12 cellular contexts compared by ENCODE assay signal in the genomic region with DNA sequence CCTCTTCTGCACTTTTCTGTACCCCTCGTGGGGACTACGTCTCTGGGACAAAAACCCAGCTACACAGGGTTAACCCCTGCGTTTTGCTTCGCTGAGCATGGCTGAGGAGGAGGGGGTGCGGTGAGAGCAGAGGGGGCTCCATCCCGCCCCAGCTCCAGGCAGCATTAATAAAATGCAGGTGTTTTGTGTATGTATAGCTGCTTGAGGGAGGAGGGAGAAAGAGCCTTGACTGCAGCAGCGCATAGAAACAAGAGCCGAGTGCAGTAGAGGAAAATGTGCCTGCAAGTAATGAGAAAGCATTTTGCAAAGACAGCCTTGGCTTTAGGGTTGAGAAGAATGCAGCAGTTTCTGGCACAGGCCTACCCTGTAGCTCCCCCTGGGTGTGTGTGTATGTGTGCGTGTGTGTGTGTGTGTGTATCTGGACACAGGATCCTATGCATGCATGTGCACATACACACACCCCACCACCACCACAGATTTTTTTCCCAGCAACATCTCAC.
DNase-seq lines count a peak whose midpoint lies in the region; ATAC-seq, FAIRE-seq and TF ChIP-seq lines count a peak whose summit lies in the region.
"Had no signal": no experiment of that assay in that cellular context is flagged by ENCODE, and none has a peak within 500 bp of the region (broad histone marks: within the 10 kb centered on the region; RNA-seq: fewer than 3 reads in every experiment).

No MANE protein-coding gene starts in this region.

- H3K4me3 Mint-ChIP-seq in memory B cell = no peak overlapping the region
- H3K4me3 Mint-ChIP-seq: activated CD8-positive, alpha-beta T cell treated with anti-CD3 and anti-CD28 coated beads, Interleukin-2, amount 10 ng/mL, durations not matched to agents 7 days and 5 days had no signal

- FAIRE-seq in A549 (lab: Jason Lieb, UNC) = no peak

- ATAC-seq in A549 = peak in 1 of 2 experiments; percentile 29; a peak in 4 of 6 replicates
- ATAC-seq in memory B cell (ENCODE audit: low read depth) = no peak
- no peak for ATAC-seq in GM18517 (IDR thresholded peaks at IDR 0.05; ENCODE audit: unreplicated experiment)
- ATAC-seq in HG02571 (IDR thresholded peaks at IDR 0.05; ENCODE audit: unreplicated experiment) = no peak
- ATAC-seq: activated CD8-positive, alpha-beta T cell treated with anti-CD3 and anti-CD28 coated beads, Interleukin-2, amount 10 ng/mL, durations not matched to agents 7 days and 5 days had no signal

- H3K4me1 ChIP-seq in A549 = peaks cover 45% of the 10 kb centered on the region
- H3K4me1 ChIP-seq: HAP-1 had no signal

- TF ChIP-seq CTCF in A549 (IDR thresholded peaks at IDR 0.05) = no peak
- TF ChIP-seq CTCF in GM12865 (IDR thresholded peaks at IDR 0.05; ENCODE audit: insufficient read depth, low read depth, low read length, missing control alignments) = no peak
- no peak for TF ChIP-seq CTCF in GM10248 (IDR thresholded peaks at IDR 0.05; ENCODE audit: control extremely low read depth, extremely low read depth, low read depth, missing control alignments)

- peak in 1 of 2 experiments; percentile 58 for DNase-seq in A549 (ENCODE audit: low read depth in 1 of 2, low spot score in 1 of 2)
- peak; percentile 44 for DNase-seq in GM12865 (ENCODE audit: low read depth)
- DNase-seq in UCSD-AML1 (lab: John Stamatoyannopoulos, UW; ENCODE audit: unreplicated experiment) = peak; percentile 30
- no peak for DNase-seq in memory B cell (ENCODE audit: low spot score in 2 of 2)
- no peak for DNase-seq in NCI-H345 treated with DMSO at 0.1 percent for 48 hours (lab: John Stamatoyannopoulos, UW; ENCODE audit: unreplicated experiment)
- DNase-seq in GM10248 (ENCODE audit: extremely low spot score) = no peak
- DNase-seq: activated CD8-positive, alpha-beta T cell treated with anti-CD3 and anti-CD28 coated beads, Interleukin-2, amount 10 ng/mL, durations not matched to agents 7 days and 5 days; GF-D8; NCI-H1092 had no signal

- H3K27me3 Mint-ChIP-seq in memory B cell = no peaks in the 10 kb centered on the region

- H3K4me1 Mint-ChIP-seq in memory B cell = peaks cover 38% of the 10 kb centered on the region

- no peak for TF ChIP-seq EP300 in A549 (IDR thresholded peaks at IDR 0.05)

- H3K9me3 Mint-ChIP-seq in memory B cell = no peaks in the 10 kb centered on the region

- H3K27ac ChIP-seq in A549 = peak overlapping the region; percentile 86 to 94

- no peak overlapping the region; the same call in 2 of the 3 replicates for H3K4me2 ChIP-seq in A549

- POLR2A ChIA-PET in A549 (lab: Yijun Ruan, JAX) (interaction anchor here (2.0 kb wide), 1 partner anchor 96 kb away, joined by 6 read pairs; no protein-coding TSS in a partner anchor), GM10248 (lab: Yijun Ruan, JAX) (no interaction called here)

- H3K27ac Mint-ChIP-seq in memory B cell = peak overlapping the region; percentile 6
- H3K27ac Mint-ChIP-seq: activated CD8-positive, alpha-beta T cell treated with anti-CD3 and anti-CD28 coated beads, Interleukin-2, amount 10 ng/mL, durations not matched to agents 7 days and 5 days had no signal

- no peaks in the 10 kb centered on the region for H3K36me3 Mint-ChIP-seq in memory B cell

- TF ChIP-seq POLR2A in A549 (IDR thresholded peaks at IDR 0.05; ENCODE audit: low read length) = no peak

- CTCF ChIA-PET in A549 (lab: Yijun Ruan, JAX) (interaction anchor here (0.8 to 1.0 kb wide), 2 partner anchors 16 to 93 kb away, joined by 3 to 4 read pairs; no protein-coding TSS in a partner anchor), GM10248 (lab: Yijun Ruan, JAX) (interaction anchor here (1.0 to 1.5 kb wide), 5 partner anchors 13 to 101 kb away, joined by 3 to 5 read pairs (median 3); no protein-coding TSS in a partner anchor)

- H3K4me3 ChIP-seq in A549 (no peak overlapping the region), GM12865 (ENCODE audit: low read depth, low read length) (no peak overlapping the region)
- H3K4me3 ChIP-seq: HAP-1 had no signal

- TF ChIP-seq RAD21 in A549 (conservative IDR thresholded peaks at IDR 0.05 in 1 of 2, IDR thresholded peaks at IDR 0.05 in 1 of 2) = 0 out of 5 replicates have a peak, but pooled peaks of 1 of the 2 experiments have one; percentile 30

- WGBS in A549 (ENCODE audit: missing lambda C conversion rate) = 79% methylated on average over 9 of the region's 9 CpGs

- peaks cover 6% of the 10 kb centered on the region; the same call in 1 of the 3 replicates for H3K9me3 ChIP-seq in A549
- H3K9me3 ChIP-seq: HAP-1 had no signal

TF ChIP-seq in A549, 52 proteins besides CTCF, POLR2A, EP300 and RAD21:
- TF ChIP-seq, protein P1, sequence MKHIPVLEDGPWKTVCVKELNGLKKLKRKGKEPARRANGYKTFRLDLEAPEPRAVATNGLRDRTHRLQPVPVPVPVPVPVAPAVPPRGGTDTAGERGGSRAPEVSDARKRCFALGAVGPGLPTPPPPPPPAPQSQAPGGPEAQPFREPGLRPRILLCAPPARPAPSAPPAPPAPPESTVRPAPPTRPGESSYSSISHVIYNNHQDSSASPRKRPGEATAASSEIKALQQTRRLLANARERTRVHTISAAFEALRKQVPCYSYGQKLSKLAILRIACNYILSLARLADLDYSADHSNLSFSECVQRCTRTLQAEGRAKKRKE (CRISPR knock-in tag; IDR thresholded peaks at IDR 0.05; ENCODE audit: low read depth) = no peak
- TF ChIP-seq, protein P2, sequence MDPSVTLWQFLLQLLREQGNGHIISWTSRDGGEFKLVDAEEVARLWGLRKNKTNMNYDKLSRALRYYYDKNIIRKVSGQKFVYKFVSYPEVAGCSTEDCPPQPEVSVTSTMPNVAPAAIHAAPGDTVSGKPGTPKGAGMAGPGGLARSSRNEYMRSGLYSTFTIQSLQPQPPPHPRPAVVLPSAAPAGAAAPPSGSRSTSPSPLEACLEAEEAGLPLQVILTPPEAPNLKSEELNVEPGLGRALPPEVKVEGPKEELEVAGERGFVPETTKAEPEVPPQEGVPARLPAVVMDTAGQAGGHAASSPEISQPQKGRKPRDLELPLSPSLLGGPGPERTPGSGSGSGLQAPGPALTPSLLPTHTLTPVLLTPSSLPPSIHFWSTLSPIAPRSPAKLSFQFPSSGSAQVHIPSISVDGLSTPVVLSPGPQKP (IDR thresholded peaks at IDR 0.05; ENCODE audit: low read depth, low read length) = no peak
- TF ChIP-seq, protein P3, sequence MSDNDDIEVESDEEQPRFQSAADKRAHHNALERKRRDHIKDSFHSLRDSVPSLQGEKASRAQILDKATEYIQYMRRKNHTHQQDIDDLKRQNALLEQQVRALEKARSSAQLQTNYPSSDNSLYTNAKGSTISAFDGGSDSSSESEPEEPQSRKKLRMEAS (IDR thresholded peaks at IDR 0.05) = 0 out of 2 replicates have a peak, but pooled peaks have one; percentile 19
- TF ChIP-seq CBX8 (IDR thresholded peaks at IDR 0.05) = no peak
- TF ChIP-seq HDAC2 (IDR thresholded peaks at IDR 0.05) = no peak

Comparison
In these comparisons a context has a peak if more than half of its experiments do, and no peak if none do; other contexts are left out.
1. DNase-seq: peak in GM12865 (single experiment) and UCSD-AML1 (single experiment); none in memory B cell (0 of 2), NCI-H345 treated with DMSO at 0.1 percent for 48 hours (single experiment) and GM10248 (single experiment).